In the genomic region with DNA sequence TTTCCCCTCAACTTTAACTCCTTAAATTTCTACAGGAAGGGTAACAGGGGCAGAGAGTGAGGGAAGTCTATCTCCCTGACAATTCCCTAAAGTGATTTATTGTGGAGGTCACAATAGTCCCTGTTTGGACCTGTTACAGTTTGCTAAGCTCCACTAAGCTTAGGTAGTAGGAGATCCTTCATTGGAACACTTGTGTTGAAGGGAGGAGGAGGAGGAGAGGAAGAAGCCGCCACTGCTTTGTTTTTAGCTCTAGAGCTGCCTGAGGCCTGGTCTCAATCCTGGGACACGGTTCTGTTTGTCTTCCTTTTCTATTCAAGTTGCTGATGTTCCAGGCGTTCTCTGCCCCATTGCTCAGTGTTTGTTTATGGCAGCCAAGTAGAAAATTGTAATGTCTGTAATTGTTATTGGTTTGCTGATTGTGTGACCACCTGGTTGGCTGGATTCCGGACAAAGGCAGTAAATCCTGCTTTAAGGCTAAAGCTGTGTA, we compare ENCODE assay signal across 1 cellular context.
TF ChIP-seq lines count a peak whose summit lies in the region.

No MANE protein-coding gene starts in this region.

TF ChIP-seq in H1, 55 proteins besides CTCF, POLR2A, EP300 and RAD21:
- TF ChIP-seq YY1 (IDR thresholded peaks at IDR 0.05; ENCODE audit: low read depth, low read length) = no peak
- TF ChIP-seq SIRT6 (IDR thresholded peaks at IDR 0.05; ENCODE audit: low read length) = no peak
- no peak for TF ChIP-seq CBX8 (IDR thresholded peaks at IDR 0.05; ENCODE audit: borderline replicate concordance, low read depth, low read length)
- no peak for TF ChIP-seq CTBP2 (IDR thresholded peaks at IDR 0.05; ENCODE audit: borderline replicate concordance, insufficient read depth, insufficient read length, low read length)
- no peak for TF ChIP-seq RFX5 (IDR thresholded peaks at IDR 0.05; ENCODE audit: borderline replicate concordance, low read depth, low read length)
- no peak for TF ChIP-seq JUN (IDR thresholded peaks at IDR 0.05; ENCODE audit: low read depth, low read length)
- no peak for TF ChIP-seq NRF1 (IDR thresholded peaks at IDR 0.05; ENCODE audit: low read depth, low read length)
- TF ChIP-seq, protein P1, sequence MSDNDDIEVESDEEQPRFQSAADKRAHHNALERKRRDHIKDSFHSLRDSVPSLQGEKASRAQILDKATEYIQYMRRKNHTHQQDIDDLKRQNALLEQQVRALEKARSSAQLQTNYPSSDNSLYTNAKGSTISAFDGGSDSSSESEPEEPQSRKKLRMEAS (IDR thresholded peaks at IDR 0.05) = no peak
- TF ChIP-seq EZH2 (IDR thresholded peaks at IDR 0.05; ENCODE audit: low read depth, low read length, severe bottlenecking) = no peak
- TF ChIP-seq SRF (IDR thresholded peaks at IDR 0.05; ENCODE audit: low read depth, low read length) = no peak
- no peak for TF ChIP-seq SIN3A (conservative IDR thresholded peaks at IDR 0.05 in 1 of 2, IDR thresholded peaks at IDR 0.05 in 1 of 2; ENCODE audit: low read depth in 1 of 2, low read length in 2 of 2)
